Comparison of ENCODE assay signal across 1 cellular context in genomic region chr16:4261557-4262172, GRCh38.
TF ChIP-seq lines count a peak whose summit lies in the region.

No MANE protein-coding gene starts in this region.

TF ChIP-seq in H1, 55 proteins besides CTCF, POLR2A, EP300 and RAD21 (continued from another document):
- TF ChIP-seq E2F6 (IDR thresholded peaks at IDR 0.05) (no peak), RFX5 (IDR thresholded peaks at IDR 0.05; ENCODE audit: borderline replicate concordance, low read depth, low read length) (no peak), TAF7 (optimal IDR thresholded peaks at IDR 0.05; ENCODE audit: borderline replicate concordance, low read depth, low read length) (no peak), RXRA (IDR thresholded peaks at IDR 0.05; ENCODE audit: insufficient read depth, low read depth, low read length) (no peak), SAP30 (IDR thresholded peaks at IDR 0.05; ENCODE audit: insufficient read depth, insufficient replicate concordance, low read length) (no peak), RNF2 (IDR thresholded peaks at IDR 0.05; ENCODE audit: borderline replicate concordance, low read depth, low read length, missing control alignments, poor library complexity, severe bottlenecking) (no peak), ZNF274 (IDR thresholded peaks at IDR 0.05; ENCODE audit: borderline replicate concordance, extremely low read depth, low read length) (no peak), SP4 (IDR thresholded peaks at IDR 0.05; ENCODE audit: low read length) (no peak), YY1 (IDR thresholded peaks at IDR 0.05; ENCODE audit: low read depth, low read length) (0 out of 2 replicates have a peak, but pooled peaks have one; percentile 24), HDAC2 (IDR thresholded peaks at IDR 0.05; ENCODE audit: borderline replicate concordance in 1 of 2, low read depth in 2 of 2, low read length in 2 of 2) (no peak), CREB1 (IDR thresholded peaks at IDR 0.05) (peak; percentile 51; the same call in 1 of the 2 replicates), MAFK (IDR thresholded peaks at IDR 0.05; ENCODE audit: low read depth, low read length) (no peak), JUN (IDR thresholded peaks at IDR 0.05; ENCODE audit: low read depth, low read length) (no peak), JUND (IDR thresholded peaks at IDR 0.05; ENCODE audit: low read length) (no peak), FOSL1 (IDR thresholded peaks at IDR 0.05; ENCODE audit: insufficient read depth, low read depth, low read length) (no peak)
- TF ChIP-seq, protein P1, sequence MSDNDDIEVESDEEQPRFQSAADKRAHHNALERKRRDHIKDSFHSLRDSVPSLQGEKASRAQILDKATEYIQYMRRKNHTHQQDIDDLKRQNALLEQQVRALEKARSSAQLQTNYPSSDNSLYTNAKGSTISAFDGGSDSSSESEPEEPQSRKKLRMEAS (IDR thresholded peaks at IDR 0.05) = peak; percentile 78
- TF ChIP-seq, protein P2, sequence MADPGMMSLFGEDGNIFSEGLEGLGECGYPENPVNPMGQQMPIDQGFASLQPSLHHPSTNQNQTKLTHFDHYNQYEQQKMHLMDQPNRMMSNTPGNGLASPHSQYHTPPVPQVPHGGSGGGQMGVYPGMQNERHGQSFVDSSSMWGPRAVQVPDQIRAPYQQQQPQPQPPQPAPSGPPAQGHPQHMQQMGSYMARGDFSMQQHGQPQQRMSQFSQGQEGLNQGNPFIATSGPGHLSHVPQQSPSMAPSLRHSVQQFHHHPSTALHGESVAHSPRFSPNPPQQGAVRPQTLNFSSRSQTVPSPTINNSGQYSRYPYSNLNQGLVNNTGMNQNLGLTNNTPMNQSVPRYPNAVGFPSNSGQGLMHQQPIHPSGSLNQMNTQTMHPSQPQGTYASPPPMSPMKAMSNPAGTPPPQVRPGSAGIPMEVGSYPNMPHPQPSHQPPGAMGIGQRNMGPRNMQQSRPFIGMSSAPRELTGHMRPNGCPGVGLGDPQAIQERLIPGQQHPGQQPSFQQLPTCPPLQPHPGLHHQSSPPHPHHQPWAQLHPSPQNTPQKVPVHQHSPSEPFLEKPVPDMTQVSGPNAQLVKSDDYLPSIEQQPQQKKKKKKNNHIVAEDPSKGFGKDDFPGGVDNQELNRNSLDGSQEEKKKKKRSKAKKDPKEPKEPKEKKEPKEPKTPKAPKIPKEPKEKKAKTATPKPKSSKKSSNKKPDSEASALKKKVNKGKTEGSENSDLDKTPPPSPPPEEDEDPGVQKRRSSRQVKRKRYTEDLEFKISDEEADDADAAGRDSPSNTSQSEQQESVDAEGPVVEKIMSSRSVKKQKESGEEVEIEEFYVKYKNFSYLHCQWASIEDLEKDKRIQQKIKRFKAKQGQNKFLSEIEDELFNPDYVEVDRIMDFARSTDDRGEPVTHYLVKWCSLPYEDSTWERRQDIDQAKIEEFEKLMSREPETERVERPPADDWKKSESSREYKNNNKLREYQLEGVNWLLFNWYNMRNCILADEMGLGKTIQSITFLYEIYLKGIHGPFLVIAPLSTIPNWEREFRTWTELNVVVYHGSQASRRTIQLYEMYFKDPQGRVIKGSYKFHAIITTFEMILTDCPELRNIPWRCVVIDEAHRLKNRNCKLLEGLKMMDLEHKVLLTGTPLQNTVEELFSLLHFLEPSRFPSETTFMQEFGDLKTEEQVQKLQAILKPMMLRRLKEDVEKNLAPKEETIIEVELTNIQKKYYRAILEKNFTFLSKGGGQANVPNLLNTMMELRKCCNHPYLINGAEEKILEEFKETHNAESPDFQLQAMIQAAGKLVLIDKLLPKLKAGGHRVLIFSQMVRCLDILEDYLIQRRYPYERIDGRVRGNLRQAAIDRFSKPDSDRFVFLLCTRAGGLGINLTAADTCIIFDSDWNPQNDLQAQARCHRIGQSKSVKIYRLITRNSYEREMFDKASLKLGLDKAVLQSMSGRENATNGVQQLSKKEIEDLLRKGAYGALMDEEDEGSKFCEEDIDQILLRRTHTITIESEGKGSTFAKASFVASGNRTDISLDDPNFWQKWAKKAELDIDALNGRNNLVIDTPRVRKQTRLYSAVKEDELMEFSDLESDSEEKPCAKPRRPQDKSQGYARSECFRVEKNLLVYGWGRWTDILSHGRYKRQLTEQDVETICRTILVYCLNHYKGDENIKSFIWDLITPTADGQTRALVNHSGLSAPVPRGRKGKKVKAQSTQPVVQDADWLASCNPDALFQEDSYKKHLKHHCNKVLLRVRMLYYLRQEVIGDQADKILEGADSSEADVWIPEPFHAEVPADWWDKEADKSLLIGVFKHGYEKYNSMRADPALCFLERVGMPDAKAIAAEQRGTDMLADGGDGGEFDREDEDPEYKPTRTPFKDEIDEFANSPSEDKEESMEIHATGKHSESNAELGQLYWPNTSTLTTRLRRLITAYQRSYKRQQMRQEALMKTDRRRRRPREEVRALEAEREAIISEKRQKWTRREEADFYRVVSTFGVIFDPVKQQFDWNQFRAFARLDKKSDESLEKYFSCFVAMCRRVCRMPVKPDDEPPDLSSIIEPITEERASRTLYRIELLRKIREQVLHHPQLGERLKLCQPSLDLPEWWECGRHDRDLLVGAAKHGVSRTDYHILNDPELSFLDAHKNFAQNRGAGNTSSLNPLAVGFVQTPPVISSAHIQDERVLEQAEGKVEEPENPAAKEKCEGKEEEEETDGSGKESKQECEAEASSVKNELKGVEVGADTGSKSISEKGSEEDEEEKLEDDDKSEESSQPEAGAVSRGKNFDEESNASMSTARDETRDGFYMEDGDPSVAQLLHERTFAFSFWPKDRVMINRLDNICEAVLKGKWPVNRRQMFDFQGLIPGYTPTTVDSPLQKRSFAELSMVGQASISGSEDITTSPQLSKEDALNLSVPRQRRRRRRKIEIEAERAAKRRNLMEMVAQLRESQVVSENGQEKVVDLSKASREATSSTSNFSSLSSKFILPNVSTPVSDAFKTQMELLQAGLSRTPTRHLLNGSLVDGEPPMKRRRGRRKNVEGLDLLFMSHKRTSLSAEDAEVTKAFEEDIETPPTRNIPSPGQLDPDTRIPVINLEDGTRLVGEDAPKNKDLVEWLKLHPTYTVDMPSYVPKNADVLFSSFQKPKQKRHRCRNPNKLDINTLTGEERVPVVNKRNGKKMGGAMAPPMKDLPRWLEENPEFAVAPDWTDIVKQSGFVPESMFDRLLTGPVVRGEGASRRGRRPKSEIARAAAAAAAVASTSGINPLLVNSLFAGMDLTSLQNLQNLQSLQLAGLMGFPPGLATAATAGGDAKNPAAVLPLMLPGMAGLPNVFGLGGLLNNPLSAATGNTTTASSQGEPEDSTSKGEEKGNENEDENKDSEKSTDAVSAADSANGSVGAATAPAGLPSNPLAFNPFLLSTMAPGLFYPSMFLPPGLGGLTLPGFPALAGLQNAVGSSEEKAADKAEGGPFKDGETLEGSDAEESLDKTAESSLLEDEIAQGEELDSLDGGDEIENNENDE (IDR thresholded peaks at IDR 0.05; ENCODE audit: insufficient replicate concordance, low read length) = no peak
TF ChIP-seq in H1: peak in this region for 5.
